In genomic region chr6:15171026-15171425, GRCh38 we compare ENCODE assay signal across 14 cellular contexts.
"Had no signal": no experiment of that assay in that cellular context is flagged by ENCODE, and none has a peak within 500 bp of the region (broad histone marks: within the 10 kb centered on the region; RNA-seq: fewer than 3 reads in every experiment).

No MANE protein-coding gene starts in this region.

- H3K27ac ChIP-seq: cardiac muscle cell, dorsolateral prefrontal cortex, pancreas had no signal

- H3K4me1 ChIP-seq: pancreas had no signal

- H3K9me3 ChIP-seq: pancreas had no signal

- H3K36me3 ChIP-seq: cardiac muscle cell, pancreas had no signal

- H3K36me3 Mint-ChIP-seq: activated naive CD4-positive, alpha-beta T cell treated with anti-CD3 and anti-CD28 coated beads, Interleukin-2, amount 50 U/mL, for 72 hours; stimulated activated effector memory CD8-positive, alpha-beta T cell treated with anti-CD3 and anti-CD28 coated beads, Interleukin-12 subunit alpha, Interleukin-12 subunit beta, amount 100 ng/mL, for 72 hours had no signal

- H3K4me3 ChIP-seq: cardiac muscle cell, dorsolateral prefrontal cortex, pancreas had no signal

- H3K4me1 Mint-ChIP-seq: stimulated activated effector memory CD8-positive, alpha-beta T cell treated with anti-CD3 and anti-CD28 coated beads, Interleukin-12 subunit alpha, Interleukin-12 subunit beta, amount 100 ng/mL, for 72 hours had no signal

- H3K4me3 Mint-ChIP-seq: activated T-cell treated with anti-CD3 and anti-CD28 coated beads, Interleukin-2, amount 50 U/mL, for 24 hours; stimulated activated effector memory CD8-positive, alpha-beta T cell treated with anti-CD3 and anti-CD28 coated beads, Interleukin-12 subunit alpha, Interleukin-12 subunit beta, amount 100 ng/mL, for 72 hours had no signal

- H3K27me3 ChIP-seq: cardiac muscle cell, pancreas had no signal

- DNase-seq: activated CD4-positive, alpha-beta T cell treated with anti-CD3 and anti-CD28 coated beads, Interleukin-2, amount 50 U/mL, for 4 hours; activated CD4-positive, CD25-positive, alpha-beta regulatory T cell treated with anti-CD3 and anti-CD28 coated beads, Interleukin-2, amount 50 U/mL, for 72 hours; activated gamma-delta T cell; activated T-cell treated with anti-CD3 and anti-CD28 coated beads, Interleukin-2, amount 50 U/mL, for 24 hours; dorsolateral prefrontal cortex; midbrain; pancreas; stimulated activated CD4-positive, alpha-beta T cell treated with anti-CD3 and anti-CD28 coated beads, Interleukin-12 subunit alpha, Interleukin-12 subunit beta, amount 100 ng/mL, for 4 hours; stimulated activated CD4-positive, alpha-beta T cell treated with anti-CD3 and anti-CD28 coated beads, Interleukin-2, amount 100 ng/mL, for 24 hours; T1000 had no signal

- H3K27ac Mint-ChIP-seq: activated naive CD4-positive, alpha-beta T cell treated with anti-CD3 and anti-CD28 coated beads, Interleukin-2, amount 50 U/mL, for 72 hours; activated T-cell treated with anti-CD3 and anti-CD28 coated beads, Interleukin-2, amount 50 U/mL, for 24 hours; stimulated activated effector memory CD8-positive, alpha-beta T cell treated with anti-CD3 and anti-CD28 coated beads, Interleukin-12 subunit alpha, Interleukin-12 subunit beta, amount 100 ng/mL, for 72 hours had no signal

- ATAC-seq: esophagus mucosa; pancreas; stimulated activated effector memory CD8-positive, alpha-beta T cell treated with anti-CD3 and anti-CD28 coated beads, Interleukin-12 subunit alpha, Interleukin-12 subunit beta, amount 100 ng/mL, for 72 hours had no signal

- H3K27me3 Mint-ChIP-seq: activated T-cell treated with anti-CD3 and anti-CD28 coated beads, Interleukin-2, amount 50 U/mL, for 24 hours had no signal

- H3K9me3 Mint-ChIP-seq: activated naive CD4-positive, alpha-beta T cell treated with anti-CD3 and anti-CD28 coated beads, Interleukin-2, amount 50 U/mL, for 72 hours; activated T-cell treated with anti-CD3 and anti-CD28 coated beads, Interleukin-2, amount 50 U/mL, for 24 hours; stimulated activated effector memory CD8-positive, alpha-beta T cell treated with anti-CD3 and anti-CD28 coated beads, Interleukin-12 subunit alpha, Interleukin-12 subunit beta, amount 100 ng/mL, for 72 hours had no signal
